In genomic region chr5:112210430-112211005, GRCh38 we compare ENCODE assay signal across 8 cellular contexts.
DNase-seq lines count a peak whose midpoint lies in the region; ATAC-seq and TF ChIP-seq lines count a peak whose summit lies in the region.

No MANE protein-coding gene starts in this region.

- H3K9me3 ChIP-seq in DND-41 (ENCODE audit: insufficient read depth, low read length, severe bottlenecking) (no peaks in the 10 kb centered on the region), Karpas-422 (ENCODE audit: low read length) (no peaks in the 10 kb centered on the region), smooth muscle cell (replicated peaks; ENCODE audit: low read depth) (no peaks in the 10 kb centered on the region)

- H3K27me3 ChIP-seq in DND-41 (ENCODE audit: insufficient read depth, low read length, poor library complexity) (peaks cover 8% of the 10 kb centered on the region), Karpas-422 (ENCODE audit: low read length) (no peaks in the 10 kb centered on the region), smooth muscle cell (ENCODE audit: low read depth) (no peaks in the 10 kb centered on the region)

- POLR2A ChIA-PET in WTC11 (lab: Charles Lee) = no interaction called here

- peaks cover 36% of the 10 kb centered on the region for H3K4me1 Mint-ChIP-seq in WTC11
- no peaks in the 10 kb centered on the region for H3K4me1 Mint-ChIP-seq in activated T-cell treated with anti-CD3 and anti-CD28 coated beads, Interleukin-2, amount 50 U/mL, for 72 hours (ENCODE audit: low read depth)

- no peaks in the 10 kb centered on the region for H3F3A ChIP-seq in smooth muscle cell (ENCODE audit: low read depth)

- H3K79me2 ChIP-seq in DND-41 (ENCODE audit: insufficient read depth, low read length) (no peaks in the 10 kb centered on the region), Karpas-422 (ENCODE audit: low read length) (no peaks in the 10 kb centered on the region), smooth muscle cell (ENCODE audit: low read depth) (no peaks in the 10 kb centered on the region)

- no peaks in the 10 kb centered on the region for H3K9me2 ChIP-seq in Karpas-422 (replicated peaks; ENCODE audit: insufficient read depth, low read length)

- intact Hi-C loops in left ventricle myocardium superior (cut with micrococcal nuclease) = no loop called here

- 70% methylated on average over 6 of the region's 6 CpGs for WGBS in smooth muscle cell (ENCODE audit: low lambda C conversion rate)

- CTCF ChIA-PET in WTC11 (lab: Charles Lee) = interaction anchor here (1.0 to 2.9 kb wide), 2 partner anchors 27 to 209 kb away, joined by 3 to 34 read pairs; partner anchors contain the start of gene EPB41L4A

- DNase-seq in DND-41 (peak; percentile 20), Karpas-422 (peak; percentile 53), WTC11 (ENCODE audit: low spot score) (peak; percentile 38), left ventricle myocardium superior (no peak), smooth muscle cell (lab: John Stamatoyannopoulos, UW; ENCODE audit: unreplicated experiment) (no peak)
- DNase-seq in activated T-cell treated with anti-CD3 and anti-CD28 coated beads, Interleukin-2, amount 50 U/mL, for 72 hours = no peak

- H3K4me2 ChIP-seq in DND-41 (ENCODE audit: insufficient read depth, low read length) (no peak overlapping the region), Karpas-422 (ENCODE audit: low read depth, low read length, poor library complexity, severe bottlenecking) (no peak overlapping the region), smooth muscle cell (no peak overlapping the region)

- peaks cover 2% of the 10 kb centered on the region; the same call in 1 of the 2 replicates for H3K27me3 Mint-ChIP-seq in WTC11 (ENCODE audit: low read depth)
- H3K27me3 Mint-ChIP-seq in activated T-cell treated with anti-CD3 and anti-CD28 coated beads, Interleukin-2, amount 50 U/mL, for 72 hours (ENCODE audit: low read depth) = peaks cover 19% of the 10 kb centered on the region

- no peak overlapping the region for H3K27ac Mint-ChIP-seq in WTC11
- no peak overlapping the region for H3K27ac Mint-ChIP-seq in activated T-cell treated with anti-CD3 and anti-CD28 coated beads, Interleukin-2, amount 50 U/mL, for 72 hours

- H3K27ac ChIP-seq in DND-41 (ENCODE audit: low read length) = no peak overlapping the region
- H3K27ac ChIP-seq in Karpas-422 (ENCODE audit: low read length) = no peak overlapping the region
- H3K27ac ChIP-seq in smooth muscle cell (ENCODE audit: low read depth) = no peak overlapping the region

- peak; percentile 49; the same call in 1 of the 3 replicates for ATAC-seq in DND-41 (ENCODE audit: insufficient read depth, low read depth)
- peak; percentile 40 for ATAC-seq in WTC11
- peak; percentile 59 for ATAC-seq in left ventricle myocardium superior
- ATAC-seq in HG03039 (IDR thresholded peaks at IDR 0.05; ENCODE audit: unreplicated experiment) = no peak
- no peak for ATAC-seq in activated T-cell treated with anti-CD3 and anti-CD28 coated beads, Interleukin-2, amount 50 U/mL, for 72 hours (replicated peaks in 1 of 2)
- ATAC-seq in GM21529 (IDR thresholded peaks at IDR 0.05; ENCODE audit: unreplicated experiment) = no peak

- H3K9me3 Mint-ChIP-seq in WTC11 = peaks cover 5% of the 10 kb centered on the region; the same call in 1 of the 2 replicates
- no peaks in the 10 kb centered on the region for H3K9me3 Mint-ChIP-seq in activated T-cell treated with anti-CD3 and anti-CD28 coated beads, Interleukin-2, amount 50 U/mL, for 72 hours

- no peaks in the 10 kb centered on the region for H3K4me1 ChIP-seq in DND-41 (ENCODE audit: insufficient read depth, low read length)
- H3K4me1 ChIP-seq in Karpas-422 (ENCODE audit: low read length) = no peaks in the 10 kb centered on the region
- peaks cover 2% of the 10 kb centered on the region for H3K4me1 ChIP-seq in smooth muscle cell (ENCODE audit: low read depth)

- H3K4me3 ChIP-seq in DND-41 (ENCODE audit: low read depth in 1 of 2, low read length in 2 of 2) (no peak overlapping the region), Karpas-422 (ENCODE audit: low read length) (no peak overlapping the region), smooth muscle cell (no peak overlapping the region)

- H3K36me3 Mint-ChIP-seq in WTC11 = peaks cover 5% of the 10 kb centered on the region; the same call in 1 of the 2 replicates
- no peaks in the 10 kb centered on the region for H3K36me3 Mint-ChIP-seq in activated T-cell treated with anti-CD3 and anti-CD28 coated beads, Interleukin-2, amount 50 U/mL, for 72 hours (ENCODE audit: insufficient read depth in 2 of 2)

- no peaks in the 10 kb centered on the region for H3K36me3 ChIP-seq in DND-41 (ENCODE audit: insufficient read depth, low read length)
- H3K36me3 ChIP-seq in Karpas-422 (ENCODE audit: insufficient read depth, low read length) = no peaks in the 10 kb centered on the region
- no peaks in the 10 kb centered on the region for H3K36me3 ChIP-seq in smooth muscle cell (ENCODE audit: low read depth)

- no peak overlapping the region for H2AFZ ChIP-seq in DND-41 (ENCODE audit: low read depth, low read length)
- no peak overlapping the region for H2AFZ ChIP-seq in Karpas-422 (ENCODE audit: low read length)
- no peak overlapping the region for H2AFZ ChIP-seq in smooth muscle cell (ENCODE audit: low read depth)

- TF ChIP-seq CTCF in DND-41 (IDR thresholded peaks at IDR 0.05; ENCODE audit: borderline replicate concordance, extremely low read depth, low read length, poor library complexity, severe bottlenecking) = peak; percentile 63
- TF ChIP-seq CTCF in WTC11 (IDR thresholded peaks at IDR 0.05) = peak; percentile 29; the same call in 1 of the 2 replicates
- peak; percentile 61 for TF ChIP-seq CTCF in smooth muscle cell (IDR thresholded peaks at IDR 0.05; ENCODE audit: borderline replicate concordance, insufficient read depth, poor library complexity, severe bottlenecking)

- no peaks in the 10 kb centered on the region for H4K20me1 ChIP-seq in DND-41 (ENCODE audit: insufficient read depth, low read length)
- no peaks in the 10 kb centered on the region for H4K20me1 ChIP-seq in Karpas-422 (ENCODE audit: insufficient read depth, low read depth, low read length)
- no peaks in the 10 kb centered on the region for H4K20me1 ChIP-seq in smooth muscle cell (ENCODE audit: low read depth)

- H3K9ac ChIP-seq in DND-41 (ENCODE audit: low read depth, low read length) = no peak overlapping the region
- no peak overlapping the region for H3K9ac ChIP-seq in Karpas-422 (ENCODE audit: low read length)
- H3K9ac ChIP-seq in smooth muscle cell (ENCODE audit: low read depth) = no peak overlapping the region

- no peak overlapping the region for H3K4me3 Mint-ChIP-seq in WTC11
- no peak overlapping the region for H3K4me3 Mint-ChIP-seq in activated T-cell treated with anti-CD3 and anti-CD28 coated beads, Interleukin-2, amount 50 U/mL, for 72 hours

TF ChIP-seq in WTC11, 78 proteins besides CTCF, POLR2A, EP300 and RAD21:
- TF ChIP-seq, protein P1, sequence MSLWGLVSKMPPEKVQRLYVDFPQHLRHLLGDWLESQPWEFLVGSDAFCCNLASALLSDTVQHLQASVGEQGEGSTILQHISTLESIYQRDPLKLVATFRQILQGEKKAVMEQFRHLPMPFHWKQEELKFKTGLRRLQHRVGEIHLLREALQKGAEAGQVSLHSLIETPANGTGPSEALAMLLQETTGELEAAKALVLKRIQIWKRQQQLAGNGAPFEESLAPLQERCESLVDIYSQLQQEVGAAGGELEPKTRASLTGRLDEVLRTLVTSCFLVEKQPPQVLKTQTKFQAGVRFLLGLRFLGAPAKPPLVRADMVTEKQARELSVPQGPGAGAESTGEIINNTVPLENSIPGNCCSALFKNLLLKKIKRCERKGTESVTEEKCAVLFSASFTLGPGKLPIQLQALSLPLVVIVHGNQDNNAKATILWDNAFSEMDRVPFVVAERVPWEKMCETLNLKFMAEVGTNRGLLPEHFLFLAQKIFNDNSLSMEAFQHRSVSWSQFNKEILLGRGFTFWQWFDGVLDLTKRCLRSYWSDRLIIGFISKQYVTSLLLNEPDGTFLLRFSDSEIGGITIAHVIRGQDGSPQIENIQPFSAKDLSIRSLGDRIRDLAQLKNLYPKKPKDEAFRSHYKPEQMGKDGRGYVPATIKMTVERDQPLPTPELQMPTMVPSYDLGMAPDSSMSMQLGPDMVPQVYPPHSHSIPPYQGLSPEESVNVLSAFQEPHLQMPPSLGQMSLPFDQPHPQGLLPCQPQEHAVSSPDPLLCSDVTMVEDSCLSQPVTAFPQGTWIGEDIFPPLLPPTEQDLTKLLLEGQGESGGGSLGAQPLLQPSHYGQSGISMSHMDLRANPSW (CRISPR knock-in tag; conservative IDR thresholded peaks at IDR 0.05; ENCODE audit: low read depth) = no peak

Comparison
In these comparisons a context has a peak if more than half of its experiments do, and no peak if none do; other contexts are left out.
1. ATAC-seq: peak in DND-41 (single experiment), WTC11 (single experiment) and left ventricle myocardium superior (single experiment); none in HG03039 (single experiment), activated T-cell treated with anti-CD3 and anti-CD28 coated beads, Interleukin-2, amount 50 U/mL, for 72 hours (0 of 2) and GM21529 (single experiment).
2. DNase-seq: peak in DND-41 (single experiment), Karpas-422 (single experiment) and WTC11 (single experiment); none in left ventricle myocardium superior (single experiment), smooth muscle cell (single experiment) and activated T-cell treated with anti-CD3 and anti-CD28 coated beads, Interleukin-2, amount 50 U/mL, for 72 hours (0 of 2).
3. Peak in every context shown above with its lines, with median percentiles within 50 percentile points of each other: CTCF ChIP-seq.